In the genomic region with DNA sequence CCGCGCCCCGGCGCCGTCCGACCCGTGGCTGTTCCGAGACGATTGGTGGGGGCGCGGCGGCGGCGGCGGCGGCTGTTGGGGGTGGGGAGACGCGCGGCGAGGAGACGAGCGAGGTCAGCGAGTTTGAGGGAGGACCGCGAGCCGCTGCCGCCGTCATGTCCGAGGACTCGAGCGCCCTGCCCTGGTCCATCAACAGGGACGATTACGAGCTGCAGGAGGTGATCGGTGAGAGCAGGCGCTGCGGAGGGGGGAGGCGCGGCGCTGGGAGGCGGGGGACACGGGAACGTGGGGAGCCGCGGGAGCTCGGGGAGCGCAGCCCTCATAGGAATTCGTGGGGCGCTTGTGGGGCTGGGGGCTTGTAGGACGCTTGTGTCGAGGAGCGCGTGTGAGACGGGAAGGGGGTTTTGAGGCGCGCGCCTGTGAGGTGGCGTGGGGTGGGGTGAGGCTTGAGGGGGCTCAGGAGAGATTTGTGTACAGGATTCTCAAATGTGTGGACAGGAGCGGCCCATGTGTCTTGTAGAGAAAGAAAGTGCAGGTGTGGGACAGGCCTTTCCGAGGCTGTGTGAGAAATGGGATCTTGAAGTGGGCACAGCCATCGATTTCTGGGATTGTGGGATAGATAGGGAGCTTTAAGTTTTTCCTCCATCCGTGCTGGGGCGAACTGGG, we compare ENCODE assay signal across 8 cellular contexts. TPM values are rescaled to one million over a fixed set of nuclear protein-coding genes. Genes with fewer than 3 reads are reported as not detected.
DNase-seq lines count a peak whose midpoint lies in the region; FAIRE-seq and TF ChIP-seq lines count a peak whose summit lies in the region.

No MANE protein-coding gene starts in this region.

- no peaks in the 10 kb centered on the region for H3K27me3 ChIP-seq in small intestine (ENCODE audit: control insufficient read depth in 2 of 2, insufficient read depth in 2 of 2, low read length in 2 of 2)

- WGBS in small intestine, 3 donors = 0 to 1% (median 1%) methylated on average over 51 to 62 of the region's 62 CpGs

- in situ Hi-C loops in astrocyte of the spinal cord (cut with HindIII; ENCODE audit: low sequenced_read_pairs) = no loop called here

- peaks cover 10% of the 10 kb centered on the region in 2 donors for H3K4me1 ChIP-seq in small intestine (ENCODE audit: control insufficient read depth in 2 of 2, insufficient read depth in 1 of 2, low read depth in 1 of 2, low read length in 1 of 2)

- TF ChIP-seq CTCF in LNCaP clone FGC (IDR thresholded peaks at IDR 0.05; ENCODE audit: control insufficient read depth, extremely low read depth, insufficient read depth) (0 out of 2 replicates have a peak, but pooled peaks have one; percentile 18), astrocyte of the spinal cord (IDR thresholded peaks at IDR 0.05; ENCODE audit: low read depth, low read length) (no peak)

- DNase-seq in NCI-H82 (lab: John Stamatoyannopoulos, UW) = peak; percentile 60
- DNase-seq in NCI-H82 treated with DMSO at 0.1 percent for 48 hours (lab: John Stamatoyannopoulos, UW; ENCODE audit: unreplicated experiment) = no peak
- no peak for DNase-seq in LNCaP clone FGC (ENCODE audit: low read depth)
- DNase-seq in astrocyte of the spinal cord (ENCODE audit: low read depth, low spot score) = peak; percentile 31
- DNase-seq in iris pigment epithelial cell (ENCODE audit: low read depth) = peak; percentile 63
- peak; percentile 63 for DNase-seq in small intestine
- DNase-seq in GM12892 (ENCODE audit: insufficient read length) = no peak
- DNase-seq in GM19240 (ENCODE audit: insufficient read length, low spot score) = no peak

- no peaks in the 10 kb centered on the region for H3K9me3 ChIP-seq in small intestine (ENCODE audit: control insufficient read depth, low read depth)

- no peak for TF ChIP-seq POLR2A in GM12892 (IDR thresholded peaks at IDR 0.05; ENCODE audit: low read depth, low read length)

- H3K27ac ChIP-seq in small intestine (ENCODE audit: low read depth in 1 of 2, low read length in 1 of 2) = peak overlapping the region; percentile 92 to 98

- H3K4me3 ChIP-seq in LNCaP clone FGC (ENCODE audit: low read depth, low read length) (peak overlapping the region; percentile 93), astrocyte of the spinal cord (ENCODE audit: low read depth, low read length) (peak overlapping the region; percentile 87), small intestine (ENCODE audit: low read depth in 1 of 2, low read length in 2 of 2) (peak overlapping the region; percentile 68 to 78)

- FAIRE-seq in small intestine (lab: Jason Lieb, UNC) (no peak), GM12892 (lab: Jason Lieb, UNC) (no peak)

- H3K36me3 ChIP-seq in small intestine (ENCODE audit: control insufficient read depth in 2 of 2, insufficient read depth in 2 of 2, low read length in 2 of 2) = no peaks in the 10 kb centered on the region

RNA-seq across cellular contexts. Expression of a gene that starts 0.5 kb away (rescaled TPM):
- polyA plus RNA-seq in small intestine = 10 to 100 TPM; 15.3 to 21.5 (median 18.1) TPM
- polyA plus RNA-seq in GM12892 (2012; ENCODE audit: missing spikeins) = 39.0 TPM

RNA-seq across cellular contexts. Expression of a gene that starts 27.4 kb away (rescaled TPM):
- polyA plus RNA-seq in small intestine = 10 to 100 TPM; 32.1 to 62.2 (median 51.6) TPM
- 28.8 TPM for polyA plus RNA-seq in GM12892 (2012; ENCODE audit: missing spikeins)

RNA-seq across cellular contexts. Expression of a gene that starts 28.9 kb away (rescaled TPM):
- polyA plus RNA-seq in small intestine = 100 to 1,000 TPM in 2 of 3 donors, 10 to 100 TPM in 1; 59.6 to 443 (median 272) TPM
- polyA plus RNA-seq in GM12892 (2012; ENCODE audit: missing spikeins) = 40.3 TPM

Comparison
In these comparisons a context has a peak if more than half of its experiments do, and no peak if none do; other contexts are left out.
1. DNase-seq: peak in NCI-H82 (single experiment), astrocyte of the spinal cord (single experiment), iris pigment epithelial cell (single experiment) and small intestine (single experiment); none in NCI-H82 treated with DMSO at 0.1 percent for 48 hours (single experiment), LNCaP clone FGC (single experiment), GM12892 (single experiment) and GM19240 (single experiment).
2. Peak in every context shown above with its lines, with median percentiles within 50 percentile points of each other: H3K4me3 ChIP-seq.